Comparison of ENCODE assay signal across 1 cellular context in genomic region chr12:111410229-111411186, GRCh38.
TF ChIP-seq lines count a peak whose summit lies in the region.

No MANE protein-coding gene starts in this region.

TF ChIP-seq in IMR-90, 13 proteins besides CTCF, POLR2A, EP300 and RAD21:
- TF ChIP-seq FOS (IDR thresholded peaks at IDR 0.05; ENCODE audit: low read depth, low read length) (no peak), ELK1 (IDR thresholded peaks at IDR 0.05; ENCODE audit: borderline replicate concordance, low read depth, low read length) (no peak), RCOR1 (IDR thresholded peaks at IDR 0.05; ENCODE audit: insufficient replicate concordance, low read length) (no peak), CEBPB (IDR thresholded peaks at IDR 0.05; ENCODE audit: low read depth, low read length) (no peak), RFX5 (IDR thresholded peaks at IDR 0.05; ENCODE audit: low read depth, low read length) (no peak), SMC3 (IDR thresholded peaks at IDR 0.05; ENCODE audit: low read depth, low read length) (no peak), MAZ (IDR thresholded peaks at IDR 0.05; ENCODE audit: borderline replicate concordance, low read depth, low read length) (no peak), NFE2L2 (IDR thresholded peaks at IDR 0.05; ENCODE audit: low read depth, low read length) (no peak), MXI1 (IDR thresholded peaks at IDR 0.05; ENCODE audit: borderline replicate concordance, low read depth, low read length) (no peak), BHLHE40 (IDR thresholded peaks at IDR 0.05; ENCODE audit: low read depth, low read length) (no peak), USF2 (IDR thresholded peaks at IDR 0.05; ENCODE audit: low read depth, low read length) (no peak), MAFK (IDR thresholded peaks at IDR 0.05; ENCODE audit: low read depth, low read length) (no peak), CHD1 (IDR thresholded peaks at IDR 0.05; ENCODE audit: low read depth, low read length) (no peak)
